ENCODE assay signal across 19 cellular contexts in genomic region chr7:93980744-93981479, GRCh38. TPM values are rescaled to one million over a fixed set of nuclear protein-coding genes. Genes with fewer than 3 reads are reported as not detected.
DNase-seq lines count a peak whose midpoint lies in the region; ATAC-seq, FAIRE-seq and TF ChIP-seq lines count a peak whose summit lies in the region.
"Had no signal": no experiment of that assay in that cellular context is flagged by ENCODE, and none has a peak within 500 bp of the region (broad histone marks: within the 10 kb centered on the region; RNA-seq: fewer than 3 reads in every experiment).

No MANE protein-coding gene starts in this region.

- H3K4me3 Mint-ChIP-seq in activated B cell treated with CpG ODN at 0.5 μM for 24 hours, result peak overlapping the region; percentile 70
- H3K4me3 Mint-ChIP-seq: stimulated activated naive CD8-positive, alpha-beta T cell treated with anti-CD3 and anti-CD28 coated beads, Interleukin-15, amount 100 ng/mL, for 72 hours had no signal

- no peak overlapping the region for H2AFZ ChIP-seq in mesenchymal stem cell (ENCODE audit: low read depth, low read length)
- H2AFZ ChIP-seq: parathyroid adenoma had no signal

- no peak overlapping the region for H2BK5ac ChIP-seq in mesenchymal stem cell (ENCODE audit: low read depth, low read length, poor library complexity, severe bottlenecking)

- POLR2A ChIA-PET in HEK293 (lab: Yijun Ruan, JAX), result no interaction called here
- POLR2A ChIA-PET in activated B cell treated with CpG ODN at 0.5 μM for 24 hours (lab: Charles Lee), result no interaction called here

- intact Hi-C loops in activated B cell treated with CpG ODN at 0.5 μM for 24 hours (cut with micrococcal nuclease), result no loop called here

- no peaks in the 10 kb centered on the region for H3K9me3 Mint-ChIP-seq in activated B cell treated with CpG ODN at 0.5 μM for 24 hours
- H3K9me3 Mint-ChIP-seq: stimulated activated naive CD8-positive, alpha-beta T cell treated with anti-CD3 and anti-CD28 coated beads, Interleukin-15, amount 100 ng/mL, for 72 hours had no signal

- H3K4me3 ChIP-seq in HEK293 (ENCODE audit: low read depth, low read length) (no peak overlapping the region), mesenchymal stem cell (ENCODE audit: insufficient read depth in 1 of 2, low read depth in 1 of 2, low read length in 2 of 2) (no peak overlapping the region)
- H3K4me3 ChIP-seq: ascending aorta had no signal

- no peak overlapping the region for H2BK15ac ChIP-seq in mesenchymal stem cell (ENCODE audit: low read depth, poor library complexity, severe bottlenecking)

- H3K36me3 Mint-ChIP-seq in activated B cell treated with CpG ODN at 0.5 μM for 24 hours (ENCODE audit: low read depth), result no peaks in the 10 kb centered on the region

- no peak overlapping the region for H4K91ac ChIP-seq in mesenchymal stem cell (ENCODE audit: low read length)

- H3K4me2 ChIP-seq in mesenchymal stem cell (ENCODE audit: low read length, poor library complexity, severe bottlenecking), result no peak overlapping the region

- TF ChIP-seq CTCF in HEK293 (tag by site-specific recombination; IDR thresholded peaks at IDR 0.05) (no peak), activated B cell treated with CpG ODN at 0.5 μM for 24 hours (IDR thresholded peaks at IDR 0.05) (no peak)

- no peak overlapping the region for H3K27ac Mint-ChIP-seq in activated B cell treated with CpG ODN at 0.5 μM for 24 hours
- H3K27ac Mint-ChIP-seq: stimulated activated naive CD8-positive, alpha-beta T cell treated with anti-CD3 and anti-CD28 coated beads, Interleukin-15, amount 100 ng/mL, for 72 hours had no signal

- peaks cover 9% of the 10 kb centered on the region for H3K4me1 Mint-ChIP-seq in activated B cell treated with CpG ODN at 0.5 μM for 24 hours
- H3K4me1 Mint-ChIP-seq: stimulated activated naive CD8-positive, alpha-beta T cell treated with anti-CD3 and anti-CD28 coated beads, Interleukin-15, amount 100 ng/mL, for 72 hours had no signal

- H3K4ac ChIP-seq in mesenchymal stem cell (ENCODE audit: low read depth in 1 of 2, low read length in 2 of 2), result no peak overlapping the region

- no peak overlapping the region for H3K18ac ChIP-seq in mesenchymal stem cell (ENCODE audit: low read depth in 1 of 2, low read length in 2 of 2)

- CTCF ChIA-PET in HEK293 (lab: Yijun Ruan, JAX) (interaction anchor here (0.7 to 0.9 kb wide), 2 partner anchors 13 to 18 kb away, joined by 3 to 5 read pairs; no protein-coding TSS in a partner anchor), activated B cell treated with CpG ODN at 0.5 μM for 24 hours (lab: Charles Lee) (interaction anchor here (0.7 kb wide), 1 partner anchor 9 kb away, joined by 3 read pairs; no protein-coding TSS in a partner anchor)

- H2BK12ac ChIP-seq in mesenchymal stem cell (ENCODE audit: low read length in 2 of 2), result no peak overlapping the region

- H3K9me3 ChIP-seq in HEK293 (ENCODE audit: control insufficient read depth, insufficient read depth, low read depth, low read length) (no peaks in the 10 kb centered on the region), mesenchymal stem cell (ENCODE audit: control insufficient read depth, low read length) (no peaks in the 10 kb centered on the region)
- H3K9me3 ChIP-seq: ascending aorta, heart left ventricle had no signal

- no peak overlapping the region for H3K9ac ChIP-seq in mesenchymal stem cell (ENCODE audit: low read length)
- H3K9ac ChIP-seq: parathyroid adenoma had no signal

- H3K27ac ChIP-seq in HEK293 (ENCODE audit: extremely low read depth, low read depth, low read length), result no peak overlapping the region
- no peak overlapping the region for H3K27ac ChIP-seq in mesenchymal stem cell (ENCODE audit: low read length, poor library complexity, severe bottlenecking)
- H3K27ac ChIP-seq: ascending aorta, C4-2B, parathyroid adenoma had no signal

- ATAC-seq in GM18511 (IDR thresholded peaks at IDR 0.05; ENCODE audit: unreplicated experiment), result peak; percentile 60
- no peak for ATAC-seq in activated B cell treated with CpG ODN at 0.5 μM for 24 hours (ENCODE audit: low read depth)
- ATAC-seq: heart left ventricle; left ventricle myocardium superior; stimulated activated naive CD8-positive, alpha-beta T cell treated with anti-CD3 and anti-CD28 coated beads, Interleukin-15, amount 100 ng/mL, for 72 hours had no signal

- H2BK120ac ChIP-seq in mesenchymal stem cell (ENCODE audit: low read depth, low read length), result no peak overlapping the region

- H3K4me1 ChIP-seq in HEK293 (ENCODE audit: control insufficient read depth, insufficient read depth, low read length) (no peaks in the 10 kb centered on the region), mesenchymal stem cell (ENCODE audit: control insufficient read depth, insufficient read depth, low read depth, low read length) (peaks cover 2% of the 10 kb centered on the region)
- H3K4me1 ChIP-seq: ascending aorta, parathyroid adenoma had no signal

- no peaks in the 10 kb centered on the region for H3K27me3 Mint-ChIP-seq in activated B cell treated with CpG ODN at 0.5 μM for 24 hours
- H3K27me3 Mint-ChIP-seq: stimulated activated naive CD8-positive, alpha-beta T cell treated with anti-CD3 and anti-CD28 coated beads, Interleukin-15, amount 100 ng/mL, for 72 hours had no signal

- no peak overlapping the region for H3K23ac ChIP-seq in mesenchymal stem cell (ENCODE audit: low read length in 2 of 2)

- FAIRE-seq in RCC 7860 (lab: Jason Lieb, UNC), result no peak

- H2AK5ac ChIP-seq in mesenchymal stem cell (ENCODE audit: low read length, severe bottlenecking), result no peak overlapping the region

- no peak overlapping the region for H3K14ac ChIP-seq in mesenchymal stem cell (ENCODE audit: low read length in 2 of 2)

- no peaks in the 10 kb centered on the region for H3K27me3 ChIP-seq in mesenchymal stem cell (ENCODE audit: control insufficient read depth in 1 of 2, insufficient read depth in 1 of 2, low read length in 2 of 2)
- H3K27me3 ChIP-seq: ascending aorta, heart left ventricle had no signal

- no peaks in the 10 kb centered on the region for H3K79me1 ChIP-seq in mesenchymal stem cell (replicated peaks; ENCODE audit: low read length, poor library complexity, severe bottlenecking)

- H3K36me3 ChIP-seq in HEK293 (ENCODE audit: control insufficient read depth in 2 of 2, insufficient read depth in 1 of 2, low read length in 2 of 2), result no peaks in the 10 kb centered on the region
- H3K36me3 ChIP-seq in mesenchymal stem cell (ENCODE audit: control insufficient read depth in 1 of 2, insufficient read depth in 2 of 2, low read depth in 1 of 2, low read length in 2 of 2), result no peaks in the 10 kb centered on the region
- H3K36me3 ChIP-seq: ascending aorta, heart left ventricle had no signal

- DNase-seq in activated B cell treated with CpG ODN at 0.5 μM for 24 hours (no peak), mesenchymal stem cell (peak; percentile 65), COLO668 (lab: John Stamatoyannopoulos, UW; ENCODE audit: unreplicated experiment) (no peak), RCC 7860 (ENCODE audit: low spot score) (no peak), HuH-7.5 (ENCODE audit: low spot score) (no peak), NAMALWA (ENCODE audit: low spot score) (no peak)
- DNase-seq: activated T-cell treated with anti-CD3 and anti-CD28 coated beads, Interleukin-2, amount 50 U/mL, for 1 hour; effector CD8-positive, alpha-beta T cell; GF-D8; heart left ventricle; left ventricle myocardium superior; NCI-H1105; NCI-H510A treated with DMSO at 0.1 percent for 48 hours; stimulated activated naive CD8-positive, alpha-beta T cell treated with anti-CD3 and anti-CD28 coated beads, Interleukin-15, amount 100 ng/mL, for 72 hours had no signal

- H4K8ac ChIP-seq in mesenchymal stem cell (ENCODE audit: low read length), result no peak overlapping the region

- WGBS in mesenchymal stem cell, result 97% methylated on average over 5 of the region's 5 CpGs

TF ChIP-seq in HEK293, 187 proteins besides CTCF, POLR2A, EP300 and RAD21:
- TF ChIP-seq PRDM1 (tag by site-specific recombination; IDR thresholded peaks at IDR 0.05), result peak; percentile 50; the same call in 1 of the 2 replicates
- no peak for TF ChIP-seq ZNF501 (tag by site-specific recombination; IDR thresholded peaks at IDR 0.05)
- TF ChIP-seq ZNF791 (tag by site-specific recombination; IDR thresholded peaks at IDR 0.05), result no peak

RNA-seq across cellular contexts. Expression of gene BET1, which starts 23.2 kb away (rescaled TPM):
- 23.0 and 23.7 TPM in 2 replicates for total RNA-seq in activated B cell treated with CpG ODN at 0.5 μM for 24 hours
- polyA plus RNA-seq in mesenchymal stem cell (2013, experiment 1 of 2), result 47.8 TPM
- 52.7 TPM for polyA plus RNA-seq in mesenchymal stem cell (2013, experiment 2 of 2)

RNA-seq across cellular contexts. Expression of gene GNG11, which starts 59.4 kb away (rescaled TPM):
- total RNA-seq in activated B cell treated with CpG ODN at 0.5 μM for 24 hours, result 2.4 and 2.6 TPM in 2 replicates
- 105 TPM for polyA plus RNA-seq in mesenchymal stem cell (2013, experiment 1 of 2)
- polyA plus RNA-seq in mesenchymal stem cell (2013, experiment 2 of 2), result 111 TPM
